Comparison of ENCODE assay signal across 8 cellular contexts in genomic region chr6:74091133-74091793, GRCh38.
DNase-seq lines count a peak whose midpoint lies in the region; ATAC-seq and TF ChIP-seq lines count a peak whose summit lies in the region.

No MANE protein-coding gene starts in this region.

- TF ChIP-seq POLR2A in adrenal gland (IDR thresholded peaks at IDR 0.05) (no peak), tibial nerve (IDR thresholded peaks at IDR 0.05) (no peak)

- H3K27me3 Mint-ChIP-seq in activated T-cell treated with anti-CD3 and anti-CD28 coated beads, Interleukin-2, amount 50 U/mL, for 72 hours (ENCODE audit: low read depth), result no peaks in the 10 kb centered on the region

- peak; percentile 69 for ATAC-seq in GM21529 (IDR thresholded peaks at IDR 0.05; ENCODE audit: unreplicated experiment)
- ATAC-seq in activated T-cell treated with anti-CD3 and anti-CD28 coated beads, Interleukin-2, amount 50 U/mL, for 72 hours (replicated peaks in 1 of 2), result no peak

- H3K27ac ChIP-seq in adrenal gland (no peak overlapping the region), iPS DF 6.9 (ENCODE audit: low read length) (no peak overlapping the region), tibial nerve (no peak overlapping the region)

- no peaks in the 10 kb centered on the region for H3K36me3 Mint-ChIP-seq in activated T-cell treated with anti-CD3 and anti-CD28 coated beads, Interleukin-2, amount 50 U/mL, for 72 hours (ENCODE audit: insufficient read depth in 2 of 2)

- H3K4me3 Mint-ChIP-seq in activated T-cell treated with anti-CD3 and anti-CD28 coated beads, Interleukin-2, amount 50 U/mL, for 72 hours, result no peak overlapping the region

- WGBS in adrenal gland, 4 donors, result 38 to 50% (median 43%) methylated on average over 8 of the region's 8 CpGs
- WGBS in iPS DF 6.9 (ENCODE audit: insufficient coverage, insufficient read length), result no CpG with 5 or more reads among the region's 8 CpGs
- WGBS in tibial nerve, 2 donors, result 41 to 47% methylated on average over 8 of the region's 8 CpGs

- H3K4me1 Mint-ChIP-seq in activated T-cell treated with anti-CD3 and anti-CD28 coated beads, Interleukin-2, amount 50 U/mL, for 72 hours (ENCODE audit: low read depth), result no peaks in the 10 kb centered on the region

- H3K9me3 Mint-ChIP-seq in activated T-cell treated with anti-CD3 and anti-CD28 coated beads, Interleukin-2, amount 50 U/mL, for 72 hours, result no peaks in the 10 kb centered on the region

- no peaks in the 10 kb centered on the region for H3K4me1 ChIP-seq in adrenal gland (replicated peaks in 1 of 2)
- H3K4me1 ChIP-seq in iPS DF 6.9 (ENCODE audit: control insufficient read depth, insufficient read depth, low read length), result no peaks in the 10 kb centered on the region
- H3K4me1 ChIP-seq in tibial nerve, result peaks cover 0 to 10% (median 0%) of the 10 kb centered on the region in 4 donors

- H3K36me3 ChIP-seq in adrenal gland (replicated peaks in 1 of 2) (no peaks in the 10 kb centered on the region), iPS DF 6.9 (ENCODE audit: control insufficient read depth, insufficient read depth, low read length) (no peaks in the 10 kb centered on the region), tibial nerve (no peaks in the 10 kb centered on the region), MG63 (no peaks in the 10 kb centered on the region)

- no peaks in the 10 kb centered on the region for H3K9me3 ChIP-seq in adrenal gland (replicated peaks in 1 of 3)
- no peaks in the 10 kb centered on the region for H3K9me3 ChIP-seq in iPS DF 6.9 (ENCODE audit: control insufficient read depth, insufficient read depth, low read length)
- H3K9me3 ChIP-seq in tibial nerve, result no peaks in the 10 kb centered on the region
- H3K9me3 ChIP-seq in MG63, result peaks cover 5% of the 10 kb centered on the region; the same call in 1 of the 2 replicates

- TF ChIP-seq EP300 in tibial nerve (IDR thresholded peaks at IDR 0.05), result no peak

- TF ChIP-seq CTCF in adrenal gland (IDR thresholded peaks at IDR 0.05) (peak; percentile 38 to 77 (median 58)), tibial nerve (IDR thresholded peaks at IDR 0.05) (peak; percentile 52 to 70 (median 57))

- DNase-seq in EH (ENCODE audit: low read depth) (peak; percentile 56), NCI-H1048 (lab: John Stamatoyannopoulos, UW) (peak; percentile 32), adrenal gland (peak in 1 of 7 donors; percentile 2), iPS DF 6.9 (ENCODE audit: low read depth, low spot score) (peak; percentile 25), tibial nerve (ENCODE audit: low spot score in 2 of 2) (no peak), MG63 (no peak)
- DNase-seq in activated T-cell treated with anti-CD3 and anti-CD28 coated beads, Interleukin-2, amount 50 U/mL, for 72 hours, result no peak

- H3K27ac Mint-ChIP-seq in activated T-cell treated with anti-CD3 and anti-CD28 coated beads, Interleukin-2, amount 50 U/mL, for 72 hours, result no peak overlapping the region

- H3K4me3 ChIP-seq in adrenal gland (no peak overlapping the region), iPS DF 6.9 (ENCODE audit: low read length) (no peak overlapping the region), tibial nerve (no peak overlapping the region), MG63 (no peak overlapping the region)

- intact Hi-C loops in adrenal gland (cut with DNase I), result loop anchor here in 1 of 2 donors (10.0 kb wide), 1 partner anchor 1114 kb away; the partner anchor contains the start of gene COL12A1

- H3K27me3 ChIP-seq in adrenal gland (no peaks in the 10 kb centered on the region), iPS DF 6.9 (ENCODE audit: control insufficient read depth, insufficient read depth, low read length) (no peaks in the 10 kb centered on the region), tibial nerve (no peaks in the 10 kb centered on the region), MG63 (no peaks in the 10 kb centered on the region)

Comparison
In these comparisons a context has a peak if more than half of its experiments do, and no peak if none do; other contexts are left out.
1. DNase-seq: peak in EH (single experiment), NCI-H1048 (single experiment) and iPS DF 6.9 (single experiment); none in tibial nerve (0 of 2), MG63 (single experiment) and activated T-cell treated with anti-CD3 and anti-CD28 coated beads, Interleukin-2, amount 50 U/mL, for 72 hours (0 of 2).